8 cellular contexts compared by ENCODE assay signal in genomic region chr19:45402469-45403070, GRCh38. TPM values are rescaled to one million over a fixed set of nuclear protein-coding genes. Genes with fewer than 3 reads are reported as not detected.
A peak's percentile ranks its signal among the peaks of the same experiment; 100 is the strongest.
DNase-seq lines count a peak whose midpoint lies in the region; ATAC-seq, FAIRE-seq and TF ChIP-seq lines count a peak whose summit lies in the region.

No MANE protein-coding gene starts in this region.

- H3K27ac ChIP-seq in ACC112 (ENCODE audit: low read depth, low read length) (peak overlapping the region; percentile 14; the same call in 1 of the 2 replicates), mammary epithelial cell (ENCODE audit: insufficient read depth, low read depth, low read length) (peak overlapping the region; percentile 94), mesendoderm (ENCODE audit: low read depth, low read length) (peak overlapping the region; percentile 3)

- peak overlapping the region; percentile 63 for H3K56ac ChIP-seq in mesendoderm (ENCODE audit: low read length)

- intact Hi-C loops in mammary epithelial cell (cut with micrococcal nuclease) = loop anchor here (1.0 to 10.0 kb wide), 6 partner anchors 25 to 242 kb away; partner anchors contain the start of gene MARK4

- no peak for FAIRE-seq in frontal cortex (lab: Jason Lieb, UNC)

- no peak overlapping the region for H2BK15ac ChIP-seq in mesendoderm (replicated peaks; ENCODE audit: low read depth)

- peak overlapping the region; percentile 6 for H3K4ac ChIP-seq in mesendoderm (ENCODE audit: low read depth, low read length)

- H2AK5ac ChIP-seq in mesendoderm (ENCODE audit: low read length) = peak overlapping the region; percentile 68

- no peaks in the 10 kb centered on the region for H3K36me3 ChIP-seq in ACC112 (ENCODE audit: insufficient read depth, low read length)
- peaks cover 9% of the 10 kb centered on the region for H3K36me3 ChIP-seq in mammary epithelial cell (ENCODE audit: insufficient read depth, low read length)
- H3K36me3 ChIP-seq in mesendoderm (ENCODE audit: control insufficient read depth, insufficient read depth, low read length) = no peaks in the 10 kb centered on the region

- TF ChIP-seq CTCF in mammary epithelial cell (conservative IDR thresholded peaks at IDR 0.05 in 1 of 2, IDR thresholded peaks at IDR 0.05 in 1 of 2; ENCODE audit: extremely low read depth in 1 of 2, insufficient read depth in 1 of 2, low read depth in 1 of 2, low read length in 2 of 2) = peak; percentile 40 to 82

- no peak overlapping the region for H3K23ac ChIP-seq in mesendoderm (ENCODE audit: low read length)

- no peak overlapping the region for H4K5ac ChIP-seq in mesendoderm (ENCODE audit: low read length)

- peaks cover 25% of the 10 kb centered on the region for H3K79me2 ChIP-seq in ACC112 (ENCODE audit: control insufficient read depth, insufficient read depth, low read length, unreplicated experiment)
- peaks cover 80% of the 10 kb centered on the region for H3K79me2 ChIP-seq in mammary epithelial cell (ENCODE audit: insufficient read depth, low read length)
- peaks cover 9% of the 10 kb centered on the region for H3K79me2 ChIP-seq in mesendoderm (ENCODE audit: control insufficient read depth, insufficient read depth, low read length)

- H3K79me1 ChIP-seq in mesendoderm (ENCODE audit: low read length) = peaks cover 15% of the 10 kb centered on the region

- DNase-seq in HEK293T (ENCODE audit: extremely low spot score) = peak; percentile 78
- DNase-seq in mammary epithelial cell = peak; percentile 78
- DNase-seq in mesendoderm = peak; percentile 92
- no peak for DNase-seq in frontal cortex (ENCODE audit: low spot score in 2 of 2)
- DNase-seq in NCI-H748 treated with DMSO at 0.1 percent for 48 hours (lab: John Stamatoyannopoulos, UW) = no peak

- CTCF ChIA-PET in HEK293T (lab: Yijun Ruan, JAX) (interaction anchor here (0.6 to 1.7 kb wide), 13 partner anchors 8 to 364 kb away, joined by 3 to 10 read pairs (median 3); partner anchors contain the start of gene CLASRP), mammary epithelial cell (lab: Charles Lee; ENCODE audit: low non-redundant PET) (interaction anchor here (0.5 to 1.0 kb wide), 6 partner anchors 22 to 133 kb away, joined by 3 to 18 read pairs (median 10); no protein-coding TSS in a partner anchor)

- dilution Hi-C loops in mammary epithelial cell (cut with HindIII; ENCODE audit: low sequenced_read_pairs) = loop anchor here (10.0 kb wide), 2 partner anchors 58 to 168 kb away; partner anchors contain the start of gene KLC3

- H3K9me3 ChIP-seq in mammary epithelial cell (replicated peaks; ENCODE audit: insufficient read depth, low read length) = no peaks in the 10 kb centered on the region

- no peak overlapping the region for H4K8ac ChIP-seq in mesendoderm (ENCODE audit: low read depth, low read length)

- H4K20me1 ChIP-seq in mammary epithelial cell (ENCODE audit: insufficient read depth, low read length) = no peaks in the 10 kb centered on the region

- no peak overlapping the region for H2BK5ac ChIP-seq in mesendoderm (ENCODE audit: low read length)

- peak overlapping the region; percentile 80 for H3K4me3 ChIP-seq in ACC112 (ENCODE audit: low read depth, low read length)
- peak overlapping the region; percentile 90 to 92 (median 91) for H3K4me3 ChIP-seq in mammary epithelial cell (replicated peaks in 1 of 3; ENCODE audit: insufficient read depth in 1 of 3, low read depth in 2 of 3, low read length in 3 of 3)
- no peak overlapping the region for H3K4me3 ChIP-seq in mesendoderm (ENCODE audit: low read length)

- in situ Hi-C loops in mammary epithelial cell (cut with MboI; ENCODE audit: low sequenced_read_pairs in 2 of 2) = no loop called here

- POLR2A ChIA-PET in HEK293T (lab: Yijun Ruan, JAX) = interaction anchor here (0.8 to 1.5 kb wide), 7 partner anchors 22 to 239 kb away, joined by 3 to 9 read pairs (median 3); no protein-coding TSS in a partner anchor

- H3K9ac ChIP-seq in mammary epithelial cell (ENCODE audit: insufficient read depth, low read length) (peak overlapping the region; percentile 94), mesendoderm (ENCODE audit: low read length) (peak overlapping the region; percentile 8)

- peaks cover 19% of the 10 kb centered on the region for H3K4me1 ChIP-seq in ACC112 (ENCODE audit: control insufficient read depth, insufficient read depth, low read length, unreplicated experiment)
- peaks cover 32% of the 10 kb centered on the region for H3K4me1 ChIP-seq in mammary epithelial cell (ENCODE audit: insufficient read depth, low read length)
- H3K4me1 ChIP-seq in mesendoderm (ENCODE audit: control insufficient read depth, low read depth, low read length) = peaks cover 9% of the 10 kb centered on the region

- WGBS in mammary epithelial cell (ENCODE audit: low coverage, missing lambda C conversion rate) = 13% methylated on average over 8 of the region's 32 CpGs
- WGBS in mesendoderm (ENCODE audit: extremely low coverage, insufficient coverage, low lambda C conversion rate) = no CpG with 5 or more reads among the region's 32 CpGs

- peak overlapping the region; percentile 65 for H3K18ac ChIP-seq in mesendoderm (ENCODE audit: low read length)

- ATAC-seq in HG03196 (IDR thresholded peaks at IDR 0.05; ENCODE audit: unreplicated experiment) = no peak
- no peak for ATAC-seq in GM18867 (IDR thresholded peaks at IDR 0.05; ENCODE audit: unreplicated experiment)

- no peak overlapping the region for H2BK120ac ChIP-seq in mesendoderm (ENCODE audit: low read depth, low read length)

- H2AFZ ChIP-seq in ACC112 (ENCODE audit: low read length, unreplicated experiment) (no peak overlapping the region), mammary epithelial cell (ENCODE audit: low read depth, low read length) (no peak overlapping the region)

- H3K27me3 ChIP-seq in ACC112 (ENCODE audit: insufficient read depth, low read length) (no peaks in the 10 kb centered on the region), mammary epithelial cell (ENCODE audit: insufficient read depth, low read length) (no peaks in the 10 kb centered on the region), mesendoderm (ENCODE audit: insufficient read depth, low read length, poor library complexity) (no peaks in the 10 kb centered on the region)

- TSS peak; percentile 62 for BruUV-seq in mammary epithelial cell (replicated peaks; lab: Mats Ljungman, UMichigan)

- peak overlapping the region; percentile 85 for H3K4me2 ChIP-seq in mammary epithelial cell (ENCODE audit: insufficient read depth, low read depth, low read length)
- no peak overlapping the region for H3K4me2 ChIP-seq in mesendoderm (ENCODE audit: low read length)

TF ChIP-seq in HEK293T, 16 proteins besides CTCF, POLR2A, EP300 and RAD21:
- TF ChIP-seq CTBP1 (IDR thresholded peaks at IDR 0.05; ENCODE audit: borderline replicate concordance) = no peak
- no peak for TF ChIP-seq PKNOX1 (IDR thresholded peaks at IDR 0.05)
- no peak for TF ChIP-seq SP1 (IDR thresholded peaks at IDR 0.05)
- no peak for TF ChIP-seq FOXM1 (IDR thresholded peaks at IDR 0.05; ENCODE audit: borderline replicate concordance)
- TF ChIP-seq FOXK2 (IDR thresholded peaks at IDR 0.05) = no peak
- TF ChIP-seq ARNT (IDR thresholded peaks at IDR 0.05) = no peak
- no peak for TF ChIP-seq ELF4 (IDR thresholded peaks at IDR 0.05)
- no peak for TF ChIP-seq L3MBTL2 (conservative IDR thresholded peaks at IDR 0.05)
- no peak for TF ChIP-seq NFRKB (IDR thresholded peaks at IDR 0.05)
- TF ChIP-seq HDGF (IDR thresholded peaks at IDR 0.05; ENCODE audit: borderline replicate concordance) = no peak
- TF ChIP-seq TARDBP (IDR thresholded peaks at IDR 0.05) = no peak
- TF ChIP-seq SUZ12 (IDR thresholded peaks at IDR 0.05) = no peak
- TF ChIP-seq ZNF384 (IDR thresholded peaks at IDR 0.05) = no peak
- TF ChIP-seq FOXA1 (IDR thresholded peaks at IDR 0.05) = no peak
- no peak for TF ChIP-seq LEF1 (IDR thresholded peaks at IDR 0.05; ENCODE audit: borderline replicate concordance)
- no peak for TF ChIP-seq BHLHE40 (IDR thresholded peaks at IDR 0.05; ENCODE audit: borderline replicate concordance)
TF ChIP-seq in HEK293T: peak in this region for 0.

RNA-seq across cellular contexts. Expression of gene PPP1R13L, which starts 2.3 kb away (rescaled TPM):
- total RNA-seq in mammary epithelial cell (100 to 1,000 TPM in 1 of 2 donors, 10 to 100 TPM in 1; 75.8 to 254 TPM), frontal cortex (under 0.01 TPM)
- 77.1 TPM for polyA plus RNA-seq in mammary epithelial cell
- 84.7 TPM for polyA minus RNA-seq in mammary epithelial cell
- polyA plus RNA-seq in mesendoderm (2013, experiment 1 of 2) = 40.0 TPM
- 39.1 TPM for polyA plus RNA-seq in mesendoderm (2013, experiment 2 of 2)

RNA-seq across cellular contexts. Expression of gene POLR1G, which starts 3.9 kb away (rescaled TPM):
- total RNA-seq in mammary epithelial cell (10 to 100 TPM; 11.7 to 16.9 TPM), frontal cortex (3.7 TPM)
- polyA plus RNA-seq in mammary epithelial cell = 15.0 TPM
- 12.6 TPM for polyA minus RNA-seq in mammary epithelial cell
- polyA plus RNA-seq in mesendoderm (2013, experiment 1 of 2) = 53.1 TPM
- 52.0 TPM for polyA plus RNA-seq in mesendoderm (2013, experiment 2 of 2)

RNA-seq across cellular contexts. Expression of gene ERCC1, which starts 21.1 kb away (rescaled TPM):
- total RNA-seq in mammary epithelial cell (100 to 1,000 TPM in 1 of 2 donors, 10 to 100 TPM in 1; 81.9 to 316 TPM), frontal cortex (55.0 TPM)
- 224 TPM for polyA plus RNA-seq in mammary epithelial cell
- 242 TPM for polyA minus RNA-seq in mammary epithelial cell
- 41.5 TPM for polyA plus RNA-seq in mesendoderm (2013, experiment 1 of 2)
- 39.9 TPM for polyA plus RNA-seq in mesendoderm (2013, experiment 2 of 2)

RNA-seq across cellular contexts. Expression of gene ERCC2, which starts 32.2 kb away (rescaled TPM):
- total RNA-seq in mammary epithelial cell = 10 to 100 TPM; 17.7 to 26.3 TPM
- 17.4 TPM for polyA plus RNA-seq in mammary epithelial cell
- polyA minus RNA-seq in mammary epithelial cell = 31.9 TPM
- 51.8 TPM for polyA plus RNA-seq in mesendoderm (2013, experiment 1 of 2)
- 56.8 TPM for polyA plus RNA-seq in mesendoderm (2013, experiment 2 of 2)
- 14.3 TPM for total RNA-seq in frontal cortex

Comparison
In these comparisons a context has a peak if more than half of its experiments do, and no peak if none do; other contexts are left out.
1. H3K27ac ChIP-seq: peak in every context shown above with its lines; median percentile 94 in mammary epithelial cell; 14 in ACC112; 3 in mesendoderm.
2. DNase-seq: peak in HEK293T (single experiment), mammary epithelial cell (single experiment) and mesendoderm (single experiment); none in frontal cortex (0 of 2) and NCI-H748 treated with DMSO at 0.1 percent for 48 hours (single experiment).
3. RNA of gene PPP1R13L, which starts 2.3 kb away (total RNA-seq): 75.8 to 254 TPM in mammary epithelial cell; under 0.01 TPM in frontal cortex (single experiment); every median in the first group is over 10 times any median in the second.